ENCODE assay signal across 8 cellular contexts in the genomic region with DNA sequence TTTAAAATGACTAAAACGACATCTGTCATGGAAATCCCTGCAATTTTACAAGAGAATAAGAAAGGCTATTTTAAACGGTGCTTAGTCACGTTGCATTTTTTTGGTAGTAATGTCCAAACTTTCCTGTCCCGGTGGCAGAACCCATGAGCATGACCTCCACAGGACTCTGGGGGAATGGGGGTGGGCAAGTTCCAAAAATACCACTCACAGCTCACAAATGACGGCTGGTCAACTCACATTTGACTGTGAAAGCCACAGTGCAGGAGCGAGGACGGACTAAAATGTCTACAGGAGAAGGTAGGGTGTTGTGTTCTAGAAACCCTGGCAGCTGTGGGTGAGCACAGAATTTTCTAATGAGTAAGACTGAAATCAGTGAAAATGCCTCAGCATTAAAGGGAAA.
DNase-seq lines count a peak whose midpoint lies in the region; ATAC-seq and TF ChIP-seq lines count a peak whose summit lies in the region.
"Not testable (repeated sequence)": the region's sequence is repeated elsewhere in the genome, so short reads cannot be mapped to it uniquely, and the experiment has no call there.

No MANE protein-coding gene starts in this region.

- H3K36me3 ChIP-seq in ACC112 (ENCODE audit: insufficient read depth, low read length); MM.1S (replicated peaks; ENCODE audit: insufficient read depth, low read length): not testable (repeated sequence)

- not testable (repeated sequence) for H4K20me1 ChIP-seq in MM.1S (ENCODE audit: insufficient read depth, low read length)

- not testable (repeated sequence) for H3K36me3 Mint-ChIP-seq in activated CD8-positive, alpha-beta T cell treated with anti-CD3 and anti-CD28 coated beads, Interleukin-2, amount 10 ng/mL, durations not matched to agents 7 days and 5 days (ENCODE audit: low read depth); osteocyte (ENCODE audit: unreplicated experiment)

- not testable (repeated sequence) for H3K4me1 Mint-ChIP-seq in activated CD8-positive, alpha-beta T cell treated with anti-CD3 and anti-CD28 coated beads, Interleukin-2, amount 10 ng/mL, durations not matched to agents 7 days and 5 days (ENCODE audit: low read depth)
- peaks cover 19% of the 10 kb centered on the region for H3K4me1 Mint-ChIP-seq in osteocyte (ENCODE audit: unreplicated experiment)

- H3K79me2 ChIP-seq in ACC112 (ENCODE audit: control insufficient read depth, insufficient read depth, low read length, unreplicated experiment): peaks cover 23% of the 10 kb centered on the region
- H3K79me2 ChIP-seq in MM.1S (ENCODE audit: low read length): peaks cover 37% of the 10 kb centered on the region

- not testable (repeated sequence) for H3K9me2 ChIP-seq in MM.1S (replicated peaks; ENCODE audit: insufficient read depth, low read length)

- not testable (repeated sequence) for H3F3A ChIP-seq in MM.1S (ENCODE audit: insufficient read depth, low read length)

- not testable (repeated sequence) for H3K27me3 Mint-ChIP-seq in activated CD8-positive, alpha-beta T cell treated with anti-CD3 and anti-CD28 coated beads, Interleukin-2, amount 10 ng/mL, durations not matched to agents 7 days and 5 days (ENCODE audit: low read depth); osteocyte (ENCODE audit: unreplicated experiment)

- peak overlapping the region; percentile 31 for H3K4me3 Mint-ChIP-seq in activated CD8-positive, alpha-beta T cell treated with anti-CD3 and anti-CD28 coated beads, Interleukin-2, amount 10 ng/mL, durations not matched to agents 7 days and 5 days
- peak overlapping the region; percentile 56 for H3K4me3 Mint-ChIP-seq in osteocyte (ENCODE audit: unreplicated experiment)

- H3K4me1 ChIP-seq in ACC112 (ENCODE audit: control insufficient read depth, insufficient read depth, low read length, unreplicated experiment); MM.1S (ENCODE audit: low read length): not testable (repeated sequence)

- H2AFZ ChIP-seq in ACC112 (ENCODE audit: low read length, unreplicated experiment); MM.1S (ENCODE audit: low read length): not testable (repeated sequence)

- CTCF ChIA-PET in activated CD8-positive, alpha-beta T cell treated with anti-CD3 and anti-CD28 coated beads, Interleukin-2, amount 10 ng/mL, durations not matched to agents 7 days and 5 days (lab: Charles Lee): not testable (repeated sequence)

- not testable (repeated sequence) for H3K9me3 Mint-ChIP-seq in activated CD8-positive, alpha-beta T cell treated with anti-CD3 and anti-CD28 coated beads, Interleukin-2, amount 10 ng/mL, durations not matched to agents 7 days and 5 days (ENCODE audit: insufficient read depth); osteocyte (ENCODE audit: unreplicated experiment)

- H3K27ac ChIP-seq in ACC112 (ENCODE audit: low read depth, low read length): peak overlapping the region; percentile 62
- H3K27ac ChIP-seq in MM.1S (ENCODE audit: low read length): peak overlapping the region; percentile 54; the same call in 1 of the 2 replicates
- peak overlapping the region; percentile 62 to 79 for H3K27ac ChIP-seq in coronary artery

- not testable (repeated sequence) for H3K9me3 ChIP-seq in MM.1S (replicated peaks; ENCODE audit: insufficient read depth, low read length)

- H3K4me2 ChIP-seq in MM.1S (ENCODE audit: low read depth, low read length): not testable (repeated sequence)

- not testable (repeated sequence) for TF ChIP-seq CTCF in MM.1S (IDR thresholded peaks at IDR 0.05; ENCODE audit: low read length); coronary artery (IDR thresholded peaks at IDR 0.05); osteocyte (IDR thresholded peaks at IDR 0.05)

- peak overlapping the region; percentile 60 for H3K4me3 ChIP-seq in ACC112 (ENCODE audit: low read depth, low read length)
- not testable (repeated sequence) for H3K4me3 ChIP-seq in MM.1S (ENCODE audit: low read length)
- peak overlapping the region; percentile 46 for H3K4me3 ChIP-seq in coronary artery

- peak overlapping the region; percentile 36; the same call in 1 of the 2 replicates for H3K9ac ChIP-seq in MM.1S (ENCODE audit: low read length)

- peak; percentile 67 for ATAC-seq in GM18909 (IDR thresholded peaks at IDR 0.05; ENCODE audit: poor library complexity, unreplicated experiment)
- peak; percentile 44 for ATAC-seq in GM21786 (IDR thresholded peaks at IDR 0.05; ENCODE audit: unreplicated experiment)
- peak; percentile 60 for ATAC-seq in HG02973 (IDR thresholded peaks at IDR 0.05; ENCODE audit: unreplicated experiment)
- not testable (repeated sequence) for ATAC-seq in activated CD8-positive, alpha-beta T cell treated with anti-CD3 and anti-CD28 coated beads, Interleukin-2, amount 10 ng/mL, durations not matched to agents 7 days and 5 days

- POLR2A ChIA-PET in activated CD8-positive, alpha-beta T cell treated with anti-CD3 and anti-CD28 coated beads, Interleukin-2, amount 10 ng/mL, durations not matched to agents 7 days and 5 days (lab: Charles Lee): not testable (repeated sequence)

- not testable (repeated sequence) for H3K27me3 ChIP-seq in ACC112 (ENCODE audit: insufficient read depth, low read length); MM.1S (replicated peaks; ENCODE audit: insufficient read depth, low read length)

- peak overlapping the region; percentile 57 for H3K27ac Mint-ChIP-seq in activated CD8-positive, alpha-beta T cell treated with anti-CD3 and anti-CD28 coated beads, Interleukin-2, amount 10 ng/mL, durations not matched to agents 7 days and 5 days
- H3K27ac Mint-ChIP-seq in osteocyte (ENCODE audit: unreplicated experiment): peak overlapping the region; percentile 88

- DNase-seq in MM.1S; activated CD8-positive, alpha-beta T cell treated with anti-CD3 and anti-CD28 coated beads, Interleukin-2, amount 10 ng/mL, durations not matched to agents 7 days and 5 days; coronary artery (ENCODE audit: low spot score); osteocyte (ENCODE audit: extremely low spot score, unreplicated experiment): not testable (repeated sequence)
